Comparison of ENCODE assay signal across 8 cellular contexts in genomic region chr20:44747166-44748004, GRCh38. TPM values are rescaled to one million over a fixed set of nuclear protein-coding genes. Genes with fewer than 3 reads are reported as not detected.
A peak's percentile ranks its signal among the peaks of the same experiment; 100 is the strongest.
DNase-seq lines count a peak whose midpoint lies in the region; ATAC-seq, FAIRE-seq and TF ChIP-seq lines count a peak whose summit lies in the region.

No MANE protein-coding gene starts in this region.

- H2BK20ac ChIP-seq in H1 (ENCODE audit: low read length), result peak overlapping the region; percentile 94; the same call in 1 of the 2 replicates

- H3K9me3 Mint-ChIP-seq in CD14-positive monocyte, result peaks cover 0 to 13% (median 4%) of the 10 kb centered on the region in 7 donors
- no peaks in the 10 kb centered on the region for H3K9me3 Mint-ChIP-seq in activated CD4-positive, alpha-beta memory T cell treated with anti-CD3 and anti-CD28 coated beads, Interleukin-2, amount 10 ng/mL, durations not matched to agents 7 days and 5 days
- no peaks in the 10 kb centered on the region for H3K9me3 Mint-ChIP-seq in memory B cell

- peaks cover 11% of the 10 kb centered on the region; the same call in 1 of the 2 replicates for H3K23me2 ChIP-seq in H1 (ENCODE audit: low read depth, low read length)

- H3K36me3 ChIP-seq in H1 (ENCODE audit: control insufficient read depth in 2 of 4, insufficient read depth in 4 of 4, low read length in 3 of 4), result no peaks in the 10 kb centered on the region

- POLR2A ChIA-PET in activated CD4-positive, alpha-beta memory T cell treated with anti-CD3 and anti-CD28 coated beads, Interleukin-2, amount 10 ng/mL, durations not matched to agents 7 days and 5 days (lab: Charles Lee), result no interaction called here
- POLR2A ChIA-PET in H1 (lab: Charles Lee; ENCODE audit: partially characterized antibody), result interaction anchor here (0.6 to 1.4 kb wide), 10 partner anchors 8 to 156 kb away, joined by 3 to 6 read pairs (median 3); partner anchors contain the start of gene YWHAB

- H3K4ac ChIP-seq in H1 (replicated peaks; ENCODE audit: insufficient read length, low read depth, low read length), result no peak overlapping the region

- no peaks in the 10 kb centered on the region for H3K79me1 ChIP-seq in H1 (ENCODE audit: low read depth, low read length)

- no peak overlapping the region for H3K27ac Mint-ChIP-seq in CD14-positive monocyte
- no peak overlapping the region for H3K27ac Mint-ChIP-seq in activated CD4-positive, alpha-beta memory T cell treated with anti-CD3 and anti-CD28 coated beads, Interleukin-2, amount 10 ng/mL, durations not matched to agents 7 days and 5 days
- no peak overlapping the region for H3K27ac Mint-ChIP-seq in memory B cell

- TF ChIP-seq RAD21 in H1 (IDR thresholded peaks at IDR 0.05 in 1 of 2, conservative IDR thresholded peaks at IDR 0.05 in 1 of 2; ENCODE audit: low read depth in 2 of 2, low read length in 2 of 2), result peak; percentile 83 to 84

- peaks cover 10% of the 10 kb centered on the region for H3K27me3 ChIP-seq in HL-60 (ENCODE audit: insufficient read depth, poor library complexity, severe bottlenecking)
- peaks cover 2 to 39% (median 25%) of the 10 kb centered on the region in 4 experiments for H3K27me3 ChIP-seq in H1 (replicated peaks in 1 of 4; ENCODE audit: control insufficient read depth in 3 of 4, extremely low read depth in 1 of 4, insufficient read depth in 3 of 4, low read length in 3 of 4)

- peak overlapping the region; percentile 68 for H4K5ac ChIP-seq in H1 (ENCODE audit: insufficient read length, low read depth, low read length)

- H4K91ac ChIP-seq in H1 (replicated peaks; ENCODE audit: insufficient read length, low read length), result peak overlapping the region; percentile 88

- H3K9me3 ChIP-seq in H1 (ENCODE audit: insufficient read depth in 2 of 2, low read depth in 1 of 2, low read length in 1 of 2), result no peaks in the 10 kb centered on the region

- H3K23ac ChIP-seq in H1 (ENCODE audit: insufficient read length), result no peak overlapping the region

- DNase-seq in CD14-positive monocyte (ENCODE audit: low spot score), result no peak
- peak; percentile 62 to 73 for DNase-seq in HL-60 (ENCODE audit: low read depth in 1 of 2, low spot score in 1 of 2)
- peak; percentile 90 for DNase-seq in NCI-H748 (lab: John Stamatoyannopoulos, UW; ENCODE audit: unreplicated experiment)
- DNase-seq in activated CD4-positive, alpha-beta memory T cell treated with anti-CD3 and anti-CD28 coated beads, Interleukin-2, amount 10 ng/mL, durations not matched to agents 7 days and 5 days, result peak; percentile 62
- DNase-seq in H1 (ENCODE audit: low read depth in 1 of 2, low spot score in 2 of 2), result peak; percentile 83 to 95
- DNase-seq in memory B cell (ENCODE audit: low spot score in 2 of 2), result peak; percentile 45 to 50
- DNase-seq in stimulated activated CD8-positive, alpha-beta memory T cell treated with anti-CD3 and anti-CD28 coated beads, Interleukin-4, amount 100 ng/mL, for 24 hours (ENCODE audit: low read depth), result peak; percentile 47

- no peak overlapping the region; a peak in 1 of 7 replicates for H3K9ac ChIP-seq in H1 (replicated peaks in 1 of 4; ENCODE audit: extremely low read depth in 1 of 4, low read depth in 3 of 4, low read length in 3 of 4)

- TF ChIP-seq CTCF in CD14-positive monocyte (IDR thresholded peaks at IDR 0.05) (peak; percentile 71), HL-60 (IDR thresholded peaks at IDR 0.05; ENCODE audit: insufficient read depth, low read length) (peak; percentile 50), H1 (IDR thresholded peaks at IDR 0.05; ENCODE audit: control extremely low read depth in 1 of 3, insufficient read depth in 1 of 3, low read depth in 1 of 3, low read length in 3 of 3) (peak; percentile 73 to 88 (median 84))

- H3K27me3 Mint-ChIP-seq in CD14-positive monocyte (ENCODE audit: low read depth in 3 of 3) (peaks cover 34 to 69% (median 39%) of the 10 kb centered on the region in 3 donors), memory B cell (peaks cover 20% of the 10 kb centered on the region)
- peaks cover 28% of the 10 kb centered on the region for H3K27me3 Mint-ChIP-seq in activated CD4-positive, alpha-beta memory T cell treated with anti-CD3 and anti-CD28 coated beads, Interleukin-2, amount 10 ng/mL, durations not matched to agents 7 days and 5 days

- H3K4me1 ChIP-seq in H1 (replicated peaks in 1 of 4; ENCODE audit: control insufficient read depth in 3 of 4, insufficient read depth in 4 of 4, low read length in 3 of 4), result peaks cover 0 to 10% (median 3%) of the 10 kb centered on the region in 4 experiments; a peak in 5 of 7 replicates

- H2BK15ac ChIP-seq in H1 (ENCODE audit: low read length), result peak overlapping the region; percentile 89; the same call in 1 of the 2 replicates

- no peaks in the 10 kb centered on the region for H4K20me1 ChIP-seq in H1 (replicated peaks in 1 of 2; ENCODE audit: control insufficient read depth in 1 of 2, insufficient read depth in 2 of 2, low read length in 2 of 2)

- H3K4me1 Mint-ChIP-seq in CD14-positive monocyte (peaks cover 13% of the 10 kb centered on the region), memory B cell (peaks cover 5% of the 10 kb centered on the region)
- H3K4me1 Mint-ChIP-seq in activated CD4-positive, alpha-beta memory T cell treated with anti-CD3 and anti-CD28 coated beads, Interleukin-2, amount 10 ng/mL, durations not matched to agents 7 days and 5 days, result peaks cover 10% of the 10 kb centered on the region

- WGBS in H1 (ENCODE audit: extremely low coverage in 1 of 2, insufficient coverage in 1 of 2, insufficient read length in 1 of 2, insufficient replicate concordance in 2 of 2, low coverage in 1 of 2, low lambda C conversion rate in 2 of 2, missing lambda C conversion rate in 1 of 2), 2 experiments, result 20% methylated on average over 5 of the region's 5 CpGs; no CpG with 5 or more reads in 1 of the 2 experiments

- H3K79me2 ChIP-seq in H1 (ENCODE audit: control insufficient read depth in 1 of 2, insufficient read depth in 2 of 2, low read length in 2 of 2), result no peaks in the 10 kb centered on the region

- H3K4me3 ChIP-seq in HL-60 (replicated peaks; ENCODE audit: insufficient read depth, low read length) (no peak overlapping the region), H1 (ENCODE audit: extremely low read depth in 1 of 4, insufficient read depth in 2 of 4, low read depth in 3 of 4, low read length in 4 of 4) (no peak overlapping the region)

- peak overlapping the region; percentile 71 for H2BK120ac ChIP-seq in H1 (replicated peaks; ENCODE audit: low read depth, low read length)

- H2AK5ac ChIP-seq in H1 (ENCODE audit: low read depth, low read length), result peak overlapping the region; percentile 91

- peak; percentile 57 for ATAC-seq in memory B cell (ENCODE audit: low read depth)
- ATAC-seq in HG03108 (IDR thresholded peaks at IDR 0.05; ENCODE audit: unreplicated experiment), result no peak

- peak overlapping the region; percentile 92 for H3K18ac ChIP-seq in H1 (ENCODE audit: extremely low read depth, low read length)

- H3K56ac ChIP-seq in H1 (replicated peaks; ENCODE audit: insufficient read length, low read depth, low read length), result no peak overlapping the region

- FAIRE-seq in H1 (lab: Jason Lieb, UNC), result peak; percentile 57

- CTCF ChIA-PET in activated CD4-positive, alpha-beta memory T cell treated with anti-CD3 and anti-CD28 coated beads, Interleukin-2, amount 10 ng/mL, durations not matched to agents 7 days and 5 days (lab: Charles Lee), result interaction anchor here (0.7 to 3.2 kb wide), 9 partner anchors 10 to 1239 kb away, joined by 3 to 28 read pairs (median 4); no protein-coding TSS in a partner anchor
- CTCF ChIA-PET in H1 (lab: Charles Lee; ENCODE audit: partially characterized antibody), result interaction anchor here (0.6 to 15.1 kb wide), 63 partner anchors 9 to 303 kb away, joined by 3 to 256 read pairs (median 4); partner anchors contain the start of gene RIMS4

- H3K36me3 Mint-ChIP-seq in CD14-positive monocyte (peaks cover 4 to 8% of the 10 kb centered on the region in 2 donors), memory B cell (no peaks in the 10 kb centered on the region)
- no peaks in the 10 kb centered on the region for H3K36me3 Mint-ChIP-seq in activated CD4-positive, alpha-beta memory T cell treated with anti-CD3 and anti-CD28 coated beads, Interleukin-2, amount 10 ng/mL, durations not matched to agents 7 days and 5 days (ENCODE audit: low read depth)

- H3K4me3 Mint-ChIP-seq in CD14-positive monocyte (peak overlapping the region in 1 of 2 donors; percentile 86), memory B cell (peak overlapping the region; percentile 3)
- H3K4me3 Mint-ChIP-seq in activated CD4-positive, alpha-beta memory T cell treated with anti-CD3 and anti-CD28 coated beads, Interleukin-2, amount 10 ng/mL, durations not matched to agents 7 days and 5 days, result no peak overlapping the region

- intact Hi-C loops in CD14-positive monocyte (cut with micrococcal nuclease), result loop anchor here (5.0 kb wide), 1 partner anchor 120 kb away; no protein-coding TSS in a partner anchor

- H2AFZ ChIP-seq in H1 (ENCODE audit: low read length), result no peak overlapping the region

- H3K4me2 ChIP-seq in H1 (ENCODE audit: insufficient read depth in 1 of 2, low read depth in 2 of 2, low read length in 2 of 2), result peak overlapping the region in 1 of 2 experiments; percentile 95; a peak in 2 of 4 replicates

- peak overlapping the region; percentile 71; the same call in 1 of the 2 replicates for H4K8ac ChIP-seq in H1 (ENCODE audit: extremely low read depth, insufficient read depth, low read length)

- TF ChIP-seq POLR2A in H1 (IDR thresholded peaks at IDR 0.05; ENCODE audit: control extremely low read depth in 1 of 2, low read depth in 2 of 2, low read length in 2 of 2), result no peak

- no peak overlapping the region for H3K27ac ChIP-seq in HL-60 (replicated peaks)
- no peak overlapping the region for H3K27ac ChIP-seq in H1 (ENCODE audit: low read depth, low read length)

- H2BK5ac ChIP-seq in H1 (ENCODE audit: low read depth, low read length), result peak overlapping the region; percentile 84

- peak overlapping the region; percentile 98 for H2BK12ac ChIP-seq in H1 (ENCODE audit: low read depth, low read length)

- TF ChIP-seq EP300 in H1 (IDR thresholded peaks at IDR 0.05; ENCODE audit: borderline replicate concordance in 1 of 2, low read depth in 2 of 2, low read length in 2 of 2), result no peak

- no peak overlapping the region for H3K14ac ChIP-seq in H1 (ENCODE audit: insufficient read length)

RNA-seq across cellular contexts. Expression of gene KCNK15, which starts 1.7 kb away (rescaled TPM):
- not detected for polyA plus RNA-seq in CD14-positive monocyte
- total RNA-seq in activated CD4-positive, alpha-beta memory T cell treated with anti-CD3 and anti-CD28 coated beads, Interleukin-2, amount 10 ng/mL, durations not matched to agents 7 days and 5 days, result not detected
- 0.24 and 0.33 TPM in 2 replicates for total RNA-seq in H1 (2021; fragmentation: NEBNext Ultra II Directional; extraction: Animal tissue kit (Norgen Biotek cat#: 25700))
- 0.33 and 0.74 TPM in 2 replicates for polyA plus RNA-seq in H1 (2011; rRNA removed)
- polyA plus RNA-seq in H1 (2011; cell fraction: cytosol; rRNA removed), result 0.30 TPM
- polyA plus RNA-seq in H1 (2011; cell fraction: nucleus; rRNA removed), result 0.54 TPM
- 0.17 to 0.52 TPM (median 0.37 TPM) in 4 replicates for polyA plus RNA-seq in H1 (2012, experiment 1 of 2)
- polyA plus RNA-seq in H1 (2012, experiment 2 of 2), result 0.22 TPM
- polyA plus RNA-seq in H1 (2013, experiment 1 of 2), result 0.26 TPM
- 0.26 TPM for polyA plus RNA-seq in H1 (2013, experiment 2 of 2)
- 0.17 and 0.79 TPM in 2 replicates for polyA minus RNA-seq in H1 (2011; rRNA and poly(A)+ RNA removed)
- polyA minus RNA-seq in H1 (2011; cell fraction: cytosol; rRNA and poly(A)+ RNA removed), result 0.66 TPM
- 2.1 TPM for polyA minus RNA-seq in H1 (2011; cell fraction: nucleus; rRNA and poly(A)+ RNA removed)

RNA-seq across cellular contexts. Expression of gene CCN5, which starts 32.2 kb away (rescaled TPM):
- polyA plus RNA-seq in CD14-positive monocyte (not detected), H1 (2011; rRNA removed) (not detected in 2 replicates)
- total RNA-seq in activated CD4-positive, alpha-beta memory T cell treated with anti-CD3 and anti-CD28 coated beads, Interleukin-2, amount 10 ng/mL, durations not matched to agents 7 days and 5 days, result not detected
- total RNA-seq in H1 (2021; fragmentation: NEBNext Ultra II Directional; extraction: Animal tissue kit (Norgen Biotek cat#: 25700)), result not detected in 2 replicates
- not detected for polyA plus RNA-seq in H1 (2011; cell fraction: cytosol; rRNA removed)
- not detected for polyA plus RNA-seq in H1 (2011; cell fraction: nucleus; rRNA removed)
- 0.07 TPM in 1 of 4 replicates, not detected in the others for polyA plus RNA-seq in H1 (2012, experiment 1 of 2)
- 0.10 TPM for polyA plus RNA-seq in H1 (2012, experiment 2 of 2)
- not detected for polyA plus RNA-seq in H1 (2013, experiment 1 of 2)
- polyA plus RNA-seq in H1 (2013, experiment 2 of 2), result not detected
- not detected in 2 replicates for polyA minus RNA-seq in H1 (2011; rRNA and poly(A)+ RNA removed)
- 6.5 TPM for polyA minus RNA-seq in H1 (2011; cell fraction: cytosol; rRNA and poly(A)+ RNA removed)
- polyA minus RNA-seq in H1 (2011; cell fraction: nucleus; rRNA and poly(A)+ RNA removed), result 2.2 TPM
